ENCODE assay signal across 24 cellular contexts in the genomic region with DNA sequence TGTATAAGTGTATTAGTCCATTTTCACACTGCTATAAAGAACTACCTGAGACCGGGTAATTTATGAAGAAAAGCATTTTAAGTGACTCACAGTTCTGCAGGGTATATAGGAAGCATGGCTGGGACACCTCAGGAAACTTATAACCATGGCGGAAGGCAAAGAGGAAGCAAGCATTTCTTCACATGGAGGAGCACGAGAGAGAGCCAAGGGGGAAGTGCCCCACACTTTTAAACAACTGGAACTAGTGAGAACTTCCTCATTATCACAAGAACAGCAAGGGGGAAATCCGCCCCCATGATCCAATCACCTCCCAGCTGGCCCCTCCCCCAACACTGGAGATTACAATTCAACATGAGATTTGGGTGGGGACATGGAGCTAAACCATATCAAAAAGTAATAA. TPM values are rescaled to one million over a fixed set of nuclear protein-coding genes. Genes with fewer than 3 reads are reported as not detected.
"Had no signal": no experiment of that assay in that cellular context is flagged by ENCODE, and none has a peak within 500 bp of the region (broad histone marks: within the 10 kb centered on the region; RNA-seq: fewer than 3 reads in every experiment).

No MANE protein-coding gene starts in this region.

- H3K4me3 Mint-ChIP-seq: activated T-helper 17 cell treated with anti-CD3 and anti-CD28 coated beads, Interleukin-2, amount 50 U/mL, for 72 hours; effector memory CD8-positive, alpha-beta T cell; nephron; stimulated activated naive CD8-positive, alpha-beta T cell treated with anti-CD3 and anti-CD28 coated beads, Interleukin-15, Interleukin-2, amounts not matched to agents 100 ng/mL and 50 ng/mL, for 24 hours; type B pancreatic cell had no signal

- FAIRE-seq: TTC549 had no signal

- H3K27ac ChIP-seq: ascending aorta, breast epithelium, foreskin keratinocyte, left ventricle myocardium inferior, right lobe of liver, suprapubic skin had no signal

- H3K27me3 Mint-ChIP-seq: type B pancreatic cell had no signal

- H3K4me1 ChIP-seq: ascending aorta, breast epithelium, foreskin keratinocyte, left ventricle myocardium inferior, right lobe of liver, suprapubic skin had no signal

- H3K36me3 Mint-ChIP-seq: type B pancreatic cell had no signal

- H3K9me3 Mint-ChIP-seq: activated T-helper 17 cell treated with anti-CD3 and anti-CD28 coated beads, Interleukin-2, amount 50 U/mL, for 72 hours; effector memory CD8-positive, alpha-beta T cell; nephron; stimulated activated naive CD8-positive, alpha-beta T cell treated with anti-CD3 and anti-CD28 coated beads, Interleukin-15, Interleukin-2, amounts not matched to agents 100 ng/mL and 50 ng/mL, for 24 hours; type B pancreatic cell had no signal

- H3K27me3 ChIP-seq: ascending aorta, breast epithelium, foreskin keratinocyte, right lobe of liver, suprapubic skin had no signal

- H3K36me3 ChIP-seq: ascending aorta, breast epithelium, left ventricle myocardium inferior, right lobe of liver, suprapubic skin had no signal

- H3K9me3 ChIP-seq: ascending aorta, breast epithelium, left ventricle myocardium inferior, right lobe of liver, suprapubic skin had no signal

- H3K27ac Mint-ChIP-seq: activated T-helper 17 cell treated with anti-CD3 and anti-CD28 coated beads, Interleukin-2, amount 50 U/mL, for 72 hours; effector memory CD8-positive, alpha-beta T cell; nephron; stimulated activated naive CD8-positive, alpha-beta T cell treated with anti-CD3 and anti-CD28 coated beads, Interleukin-15, Interleukin-2, amounts not matched to agents 100 ng/mL and 50 ng/mL, for 24 hours; type B pancreatic cell had no signal

- H3K4me1 Mint-ChIP-seq: activated T-helper 17 cell treated with anti-CD3 and anti-CD28 coated beads, Interleukin-2, amount 50 U/mL, for 72 hours had no signal

- H3K4me3 ChIP-seq: ascending aorta, breast epithelium, left ventricle myocardium inferior, right lobe of liver, suprapubic skin had no signal

- DNase-seq: activated CD4-positive, alpha-beta T cell treated with anti-CD3 and anti-CD28 coated beads, Interleukin-2, amount 50 U/mL, for 1 hour; activated naive CD4-positive, alpha-beta T cell treated with Interleukin-2 at 50 U/mL for 16 hours; cerebellar nuclear complex; effector memory CD8-positive, alpha-beta T cell; foreskin keratinocyte; glutamatergic neuron; hypothalamus; left ventricle myocardium inferior; mesenchymal stem cell; occipital lobe; right lobe of liver; T-helper 2 cell had no signal

- ATAC-seq: activated CD4-positive, CD25-positive, alpha-beta regulatory T cell treated with anti-CD3 and anti-CD28 coated beads, Interleukin-2, amount 50 U/mL, for 24 hours; activated T-helper 17 cell treated with anti-CD3 and anti-CD28 coated beads, Interleukin-2, amount 50 U/mL, for 72 hours; effector memory CD8-positive, alpha-beta T cell; foreskin keratinocyte; right lobe of liver had no signal

RNA-seq across cellular contexts. Expression of a gene that starts 28.3 kb away (rescaled TPM):
- total RNA-seq: activated CD8-positive, alpha-beta memory T cell treated with anti-CD3 and anti-CD28 coated beads for 36 hours; activated T-helper 17 cell treated with anti-CD3 and anti-CD28 coated beads, Interleukin-2, amount 50 U/mL, for 72 hours; ascending aorta; foreskin keratinocyte; kidney epithelial cell; left ventricle myocardium inferior; pulmonary artery endothelial cell had no signal
- polyA plus RNA-seq: foreskin keratinocyte had no signal
